8 cellular contexts compared by ENCODE assay signal in the genomic region with DNA sequence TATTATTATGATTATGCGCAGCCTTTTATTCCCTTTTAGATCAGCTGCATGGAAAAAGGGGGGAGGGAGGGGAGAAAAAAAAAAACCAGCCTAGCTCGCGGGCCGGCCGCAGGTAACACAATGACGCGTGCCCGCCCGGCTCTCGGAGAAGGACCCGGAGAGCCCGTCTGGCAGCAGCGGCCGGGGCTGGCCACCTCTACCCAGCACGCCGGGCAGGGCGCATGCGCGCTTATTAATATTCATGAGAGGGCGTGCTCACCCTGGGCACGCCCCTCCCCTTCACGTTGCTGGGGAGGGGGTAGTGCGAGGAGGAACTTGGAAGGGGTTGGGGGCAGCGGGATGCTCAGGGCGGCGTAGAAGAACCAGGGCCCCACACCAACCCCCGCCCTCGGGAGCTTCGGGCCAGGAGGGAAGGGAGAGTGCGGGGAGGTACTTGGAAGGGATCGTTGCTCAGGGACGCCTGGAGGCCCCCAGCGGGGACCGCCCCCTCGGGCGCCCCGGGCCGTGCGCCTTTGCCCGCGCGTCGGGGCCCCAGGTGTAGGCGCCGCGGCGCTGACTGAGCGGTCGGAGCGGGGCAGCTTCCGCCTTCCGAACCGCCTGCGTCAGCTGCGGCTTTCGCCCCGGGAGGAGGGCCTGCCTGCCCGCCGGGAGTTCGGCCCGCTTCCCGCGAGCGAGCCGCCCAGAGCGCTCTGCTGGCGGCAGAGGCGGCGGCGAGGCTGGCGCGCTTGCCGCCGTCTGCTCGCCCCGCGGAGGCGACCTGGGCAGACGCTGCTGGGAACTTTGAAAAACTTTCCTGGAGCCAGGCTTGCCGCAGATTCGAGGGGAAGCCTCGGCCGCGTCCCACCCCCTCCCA. TPM values are rescaled to one million over a fixed set of nuclear protein-coding genes. Genes with fewer than 3 reads are reported as not detected.
DNase-seq lines count a peak whose midpoint lies in the region; ATAC-seq and TF ChIP-seq lines count a peak whose summit lies in the region.

A gene (minus strand): TSS at position 169 of the 853 bp plus-strand sequence. CDS start 469 bp downstream, outside the sequence.

- no peaks in the 10 kb centered on the region; the same call in 1 of the 2 replicates for H3K9me3 ChIP-seq in AG04450 (ENCODE audit: control insufficient read depth, insufficient read depth, low read length)
- no peaks in the 10 kb centered on the region for H3K9me3 ChIP-seq in breast epithelium
- no peaks in the 10 kb centered on the region for H3K9me3 ChIP-seq in iPS-18a (ENCODE audit: control insufficient read depth, low read depth, low read length)
- H3K9me3 ChIP-seq in sigmoid colon: no peaks in the 10 kb centered on the region

- H3K4me3 Mint-ChIP-seq in T-helper 1 cell treated with Interleukin-12 subunit alpha and Interleukin-12 subunit beta and Interleukin-4 antibody, amounts not matched to agents 30 μg/mL and 1 μg/mL, for 36 hours: peak within 1 kb of the TSS; percentile 86

- peak; percentile 89 for DNase-seq in AG04450 (ENCODE audit: low read depth, low spot score)
- DNase-seq in NCI-H1694 (lab: John Stamatoyannopoulos, UW): peak; percentile 74
- peak; percentile 92 to 93 for DNase-seq in breast epithelium (ENCODE audit: low spot score in 2 of 2)
- peak; percentile 98 for DNase-seq in sigmoid colon

- peak within 1 kb of the TSS; percentile 57 for H3K27ac Mint-ChIP-seq in T-helper 1 cell treated with Interleukin-12 subunit alpha and Interleukin-12 subunit beta and Interleukin-4 antibody, amounts not matched to agents 30 μg/mL and 1 μg/mL, for 36 hours

- peak within 1 kb of the TSS; percentile 83 for H3K9ac ChIP-seq in iPS-18a (ENCODE audit: low read length)

- 0% methylated on average over 84 of the region's 84 CpGs for WGBS in sigmoid colon, 2 donors

- ATAC-seq in GM18517 (IDR thresholded peaks at IDR 0.05; ENCODE audit: unreplicated experiment): peak; percentile 50
- peak; percentile 55 for ATAC-seq in HG02943 (IDR thresholded peaks at IDR 0.05; ENCODE audit: low read depth, unreplicated experiment)

- H3K4me3 ChIP-seq in AG04450 (ENCODE audit: low read depth, low read length) (peak within 1 kb of the TSS; percentile 88), breast epithelium (peak within 1 kb of the TSS; percentile 86 to 93 (median 87)), iPS-18a (ENCODE audit: low read length) (peak within 1 kb of the TSS; percentile 93), sigmoid colon (peak within 1 kb of the TSS; percentile 72 to 99 (median 90))

- no peaks in the 10 kb centered on the region for H3K36me3 ChIP-seq in breast epithelium
- peaks cover 16% of the 10 kb centered on the region for H3K36me3 ChIP-seq in iPS-18a (ENCODE audit: control insufficient read depth, low read depth, low read length)
- peaks cover 0 to 2% (median 0%) of the 10 kb centered on the region in 4 donors for H3K36me3 ChIP-seq in sigmoid colon

- no peak for TF ChIP-seq EP300 in sigmoid colon (IDR thresholded peaks at IDR 0.05)

- H3K27ac ChIP-seq in AG04450 (ENCODE audit: low read depth, low read length) (peak within 1 kb of the TSS; percentile 97), breast epithelium (peak within 1 kb of the TSS; percentile 96 to 98), iPS-18a (ENCODE audit: low read length) (peak within 1 kb of the TSS; percentile 30), sigmoid colon (peak within 1 kb of the TSS; percentile 96 to 99 (median 98))

- peaks cover 23% of the 10 kb centered on the region for H3K4me1 Mint-ChIP-seq in T-helper 1 cell treated with Interleukin-12 subunit alpha and Interleukin-12 subunit beta and Interleukin-4 antibody, amounts not matched to agents 30 μg/mL and 1 μg/mL, for 36 hours (ENCODE audit: low read depth)

- no peaks in the 10 kb centered on the region for H3K4me1 ChIP-seq in breast epithelium
- peaks cover 33% of the 10 kb centered on the region for H3K4me1 ChIP-seq in iPS-18a (ENCODE audit: control insufficient read depth, low read depth, low read length)
- H3K4me1 ChIP-seq in sigmoid colon: peaks cover 0 to 39% (median 26%) of the 10 kb centered on the region in 4 donors

- POLR2A ChIA-PET in AG04450 (lab: Yijun Ruan, JAX): interaction anchor here (0.6 to 1.6 kb wide), 9 partner anchors 65 to 493 kb away, joined by 3 to 8 read pairs (median 4); a partner anchor contains a TSS

- intact Hi-C loops in breast epithelium (cut with DNase I; ENCODE audit: low total_unique reads) (loop anchor here (10.0 kb wide), 2 partner anchors 109 to 1409 kb away; no protein-coding TSS in a partner anchor), sigmoid colon (cut with DNase I) (loop anchor here (2.0 to 5.0 kb wide), 9 partner anchors 62 to 868 kb away; a partner anchor contains a TSS)

- TF ChIP-seq POLR2A in breast epithelium (IDR thresholded peaks at IDR 0.05) (peak; percentile 82), sigmoid colon (IDR thresholded peaks at IDR 0.05) (peak; percentile 87 to 97)

- H3K9me3 Mint-ChIP-seq in T-helper 1 cell treated with Interleukin-12 subunit alpha and Interleukin-12 subunit beta and Interleukin-4 antibody, amounts not matched to agents 30 μg/mL and 1 μg/mL, for 36 hours: no peaks in the 10 kb centered on the region

- TF ChIP-seq CTCF in AG04450 (IDR thresholded peaks at IDR 0.05; ENCODE audit: low read depth, low read length): no peak
- no peak for TF ChIP-seq CTCF in breast epithelium (IDR thresholded peaks at IDR 0.05)
- TF ChIP-seq CTCF in sigmoid colon (IDR thresholded peaks at IDR 0.05): no peak

- H3K27me3 ChIP-seq in AG04450 (ENCODE audit: control insufficient read depth, insufficient read depth, low read length) (no peaks in the 10 kb centered on the region), breast epithelium (no peaks in the 10 kb centered on the region), iPS-18a (ENCODE audit: control insufficient read depth, insufficient read depth, low read length) (no peaks in the 10 kb centered on the region), sigmoid colon (no peaks in the 10 kb centered on the region)

- H3K36me3 Mint-ChIP-seq in T-helper 1 cell treated with Interleukin-12 subunit alpha and Interleukin-12 subunit beta and Interleukin-4 antibody, amounts not matched to agents 30 μg/mL and 1 μg/mL, for 36 hours (ENCODE audit: low read depth): no peaks in the 10 kb centered on the region

- CTCF ChIA-PET in AG04450 (lab: Charles Lee): interaction anchor here (0.6 to 2.0 kb wide), 27 partner anchors 9 to 592 kb away, joined by 3 to 9 read pairs (median 3); no protein-coding TSS in a partner anchor

- peaks cover 81% of the 10 kb centered on the region for H3K27me3 Mint-ChIP-seq in T-helper 1 cell treated with Interleukin-12 subunit alpha and Interleukin-12 subunit beta and Interleukin-4 antibody, amounts not matched to agents 30 μg/mL and 1 μg/mL, for 36 hours (ENCODE audit: low read depth)

RNA-seq across cellular contexts. Expression of the gene that starts here (rescaled TPM):
- polyA plus RNA-seq in AG04450 (2011; rRNA removed): 13.5 and 17.9 TPM in 2 replicates
- 55.2 and 56.7 TPM in 2 replicates for polyA minus RNA-seq in AG04450 (2011; rRNA and poly(A)+ RNA removed)
- total RNA-seq in breast epithelium: 10 to 100 TPM; 49.0 to 97.9 (median 75.7) TPM
- total RNA-seq in sigmoid colon: 10 to 100 TPM; 29.9 to 76.4 (median 53.1) TPM
- polyA plus RNA-seq in sigmoid colon: 10 to 100 TPM in 1 of 3 donors, 1 to 10 TPM in 2; 3.9 to 32.4 (median 4.2) TPM

Comparison
In these comparisons a context has a peak if more than half of its experiments do, and no peak if none do; other contexts are left out.
1. Peak in every context shown above with its lines: DNase-seq, ATAC-seq, H3K4me3 ChIP-seq and H3K27ac ChIP-seq.
2. H3K27ac ChIP-seq: peak in every context shown above with its lines; median percentile 98 in sigmoid colon; 97 in AG04450; 97 in breast epithelium; 30 in iPS-18a.